Comparison of ENCODE assay signal across 22 cellular contexts in genomic region chr12:31263661-31264060, GRCh38.
"Had no signal": no experiment of that assay in that cellular context is flagged by ENCODE, and none has a peak within 500 bp of the region (broad histone marks: within the 10 kb centered on the region; RNA-seq: fewer than 3 reads in every experiment).

No MANE protein-coding gene starts in this region.

- DNase-seq: activated B cell treated with CpG ODN at 0.5 μM for 24 hours; activated CD4-positive, alpha-beta T cell treated with anti-CD3 and anti-CD28 coated beads, Interleukin-2, amount 50 U/mL, for 4 hours; activated gamma-delta T cell treated with Interleukin-2 at 50 U/mL for 16 hours; activated T-cell treated with anti-CD3 and anti-CD28 coated beads for 4 hours; effector CD4-positive, alpha-beta T cell; erythroblast; foreskin fibroblast; heart right ventricle; kidney glomerular epithelial cell; lower lobe of right lung; mesendoderm; natural killer cell; posterior cingulate gyrus; right cardiac atrium; stimulated activated CD4-positive, alpha-beta T cell treated with anti-CD3 and anti-CD28 coated beads, Interleukin-15, amount 100 ng/mL, for 24 hours; stimulated activated CD4-positive, alpha-beta T cell treated with anti-CD3 and anti-CD28 coated beads, Interleukin-2, amount 100 ng/mL, for 24 hours; stimulated activated naive CD4-positive, alpha-beta T cell; tibial artery had no signal

- H3K4me3 ChIP-seq: breast epithelium, heart right ventricle, lower lobe of right lung, suprapubic skin, tibial artery had no signal

- H3K9me3 ChIP-seq: breast epithelium, heart right ventricle, lower lobe of right lung, suprapubic skin, tibial artery had no signal

- H3K36me3 ChIP-seq: breast epithelium, heart right ventricle, lower lobe of right lung, suprapubic skin, tibial artery had no signal

- H3K27ac ChIP-seq: breast epithelium, heart right ventricle, lower lobe of right lung, suprapubic skin, tibial artery had no signal

- H3K27me3 ChIP-seq: breast epithelium, suprapubic skin, tibial artery had no signal

- FAIRE-seq: endometrium had no signal

- H3K4me1 ChIP-seq: breast epithelium, heart right ventricle, lower lobe of right lung, suprapubic skin, tibial artery had no signal

- ATAC-seq: heart right ventricle, left lobe of liver, lower lobe of right lung, natural killer cell, right cardiac atrium had no signal
